9 cellular contexts compared by ENCODE assay signal in the genomic region with DNA sequence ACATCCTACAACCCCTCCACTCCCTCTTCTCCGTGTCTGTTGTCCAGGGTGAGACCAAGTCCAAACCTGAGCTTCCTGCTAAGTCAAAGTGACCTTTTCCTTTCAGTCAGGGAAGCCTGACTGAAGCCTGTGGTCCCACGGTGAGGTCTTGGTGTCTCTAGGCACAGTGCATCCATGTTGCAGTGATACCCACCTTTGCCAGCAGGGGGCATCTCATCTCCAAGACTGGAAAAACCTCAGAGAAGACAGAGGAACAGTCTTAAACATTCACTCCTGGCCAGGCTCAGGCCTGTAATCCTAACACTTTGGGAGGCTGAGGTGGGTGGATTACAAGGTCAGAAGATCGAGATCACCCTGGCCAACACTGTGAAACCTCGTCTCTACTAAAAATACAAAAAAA. TPM values are rescaled to one million over a fixed set of nuclear protein-coding genes. Genes with fewer than 3 reads are reported as not detected.
DNase-seq lines count a peak whose midpoint lies in the region; ATAC-seq, FAIRE-seq and TF ChIP-seq lines count a peak whose summit lies in the region.
"Not testable (repeated sequence)": the region's sequence is repeated elsewhere in the genome, so short reads cannot be mapped to it uniquely, and the experiment has no call there.
"Had no signal": no experiment of that assay in that cellular context is flagged by ENCODE, and none has a peak within 500 bp of the region (broad histone marks: within the 10 kb centered on the region; RNA-seq: fewer than 3 reads in every experiment).

No MANE protein-coding gene starts in this region.

- not testable (repeated sequence) for TF ChIP-seq POLR2A in HepG2 (IDR thresholded peaks at IDR 0.05; ENCODE audit: insufficient read depth in 1 of 2, low read depth in 2 of 2, low read length in 2 of 2)

- not testable (repeated sequence) for H3K4me2 ChIP-seq in HepG2 (ENCODE audit: low read depth, low read length)

- not testable (repeated sequence) for H3K9me3 ChIP-seq in RWPE2 (ENCODE audit: severe bottlenecking); HepG2 (ENCODE audit: low read length)

- not testable (repeated sequence) for H3K36me3 ChIP-seq in RWPE2 (ENCODE audit: low read depth); HepG2 (replicated peaks in 1 of 2; ENCODE audit: control insufficient read depth in 1 of 2, insufficient read depth in 2 of 2, low read length in 2 of 2)

- not testable (repeated sequence) for H3K27me3 ChIP-seq in RWPE2 (ENCODE audit: insufficient read depth, poor library complexity, severe bottlenecking); HepG2 (ENCODE audit: control insufficient read depth in 1 of 2, insufficient read depth in 2 of 2, low read length in 2 of 2)

- DNase-seq in KBM-7: peak; percentile 66
- DNase-seq in RWPE2 (ENCODE audit: low spot score); epithelial cell of proximal tubule (ENCODE audit: low read depth): not testable (repeated sequence)
- peak; percentile 40 for DNase-seq in activated T-cell treated with anti-CD3 and anti-CD28 coated beads, Interleukin-2, amount 50 U/mL, for 1 hour
- peak; percentile 1 for DNase-seq in HepG2 (ENCODE audit: low spot score)
- peak; percentile 42 to 68 for DNase-seq in stimulated activated CD4-positive, alpha-beta T cell treated with anti-CD3 and anti-CD28 coated beads, Interleukin-2, amount 100 ng/mL, for 48 hours

- peak; percentile 65 for ATAC-seq in GM18907 (IDR thresholded peaks at IDR 0.05; ENCODE audit: unreplicated experiment)
- ATAC-seq in RWPE2 (ENCODE audit: low read depth): not testable (repeated sequence)
- ATAC-seq in HepG2: peak; percentile 68

- TF ChIP-seq EP300 in HepG2 (IDR thresholded peaks at IDR 0.05; ENCODE audit: low read depth in 2 of 2, low read length in 2 of 2); HepG2 (CRISPR knock-in tag; IDR thresholded peaks at IDR 0.05; ENCODE audit: borderline replicate concordance): not testable (repeated sequence)

- not testable (repeated sequence) for H3K4me1 ChIP-seq in RWPE2 (ENCODE audit: insufficient read depth, poor library complexity, severe bottlenecking); HepG2 (ENCODE audit: insufficient read depth, low read length)

- not testable (repeated sequence) for BruUV-seq in HepG2 (replicated peaks; lab: Mats Ljungman, UMichigan)

- H3K79me2 ChIP-seq in HepG2 (ENCODE audit: insufficient read depth, low read length): not testable (repeated sequence)

- TF ChIP-seq CTCF in C4-2B (conservative IDR thresholded peaks at IDR 0.05): peak; percentile 71
- peak; percentile 13 for TF ChIP-seq CTCF in RWPE2 (IDR thresholded peaks at IDR 0.05; ENCODE audit: poor library complexity, severe bottlenecking)
- peak; percentile 57 for TF ChIP-seq CTCF in epithelial cell of proximal tubule (conservative IDR thresholded peaks at IDR 0.05; ENCODE audit: low read depth, low read length)
- TF ChIP-seq CTCF in HepG2 (CRISPR knock-in tag; IDR thresholded peaks at IDR 0.05): peak; percentile 56

- POLR2A ChIA-PET in HepG2 (lab: Yijun Ruan, JAX): not testable (repeated sequence)

- whole genome bisulfite sequencing in HepG2 (ENCODE audit: low lambda C conversion rate): 11% methylated on average over 3 of the region's 4 CpGs

- CTCF ChIA-PET in HepG2 (lab: Yijun Ruan, JAX; ENCODE audit: low intra/inter-chr PET ratio, low total read pairs): not testable (repeated sequence)

- not testable (repeated sequence) for H3K4me3 ChIP-seq in RWPE2 (ENCODE audit: severe bottlenecking); epithelial cell of proximal tubule (ENCODE audit: low read depth, low read length); HepG2 (replicated peaks in 1 of 3; ENCODE audit: insufficient read depth in 1 of 3, low read depth in 2 of 3, low read length in 3 of 3)

- not testable (repeated sequence) for H2AFZ ChIP-seq in HepG2 (ENCODE audit: low read length)

- in situ Hi-C loops in KBM-7 (cut with MboI; ENCODE audit: low pct_unique_long_range_greater_than_20kb, low sequenced_read_pairs); HepG2 (cut with HindIII; ENCODE audit: extremely low pct_ligation_motif_present, low pct_unique_long_range_greater_than_20kb): not testable (repeated sequence)

- not testable (repeated sequence) for TF ChIP-seq RAD21 in HepG2 (CRISPR knock-in tag; IDR thresholded peaks at IDR 0.05)

- not testable (repeated sequence) for H3K9ac ChIP-seq in HepG2 (ENCODE audit: insufficient read depth, low read depth, low read length)

- not testable (repeated sequence) for H3K27ac ChIP-seq in C4-2B; RWPE2 (ENCODE audit: poor library complexity, severe bottlenecking); HepG2 (ENCODE audit: extremely low read length, insufficient read depth, low read length)

- peak; percentile 76 for FAIRE-seq in HepG2 (lab: Jason Lieb, UNC)

- H4K20me1 ChIP-seq in HepG2 (ENCODE audit: insufficient read depth, low read length): not testable (repeated sequence)

- intact Hi-C loops in HepG2 (cut with micrococcal nuclease; ENCODE audit: unreplicated experiment): not testable (repeated sequence)

TF ChIP-seq in HepG2, 621 proteins besides CTCF, POLR2A, EP300 and RAD21:
- peak; percentile 38 for TF ChIP-seq STAG1 (CRISPR knock-in tag; IDR thresholded peaks at IDR 0.05)

RNA-seq across cellular contexts. Expression of gene XAGE2, which starts 23.4 kb away (rescaled TPM):
- not detected in 2 replicates for total RNA-seq in epithelial cell of proximal tubule
- total RNA-seq in HepG2 (2016; rRNA removed; fragmentation: Illumina TruSeq; extraction: Trizol): not detected in 2 replicates
- not detected in 2 replicates for total RNA-seq in HepG2 (2016; cell fraction: cytosol; rRNA removed; fragmentation: Illumina TruSeq; extraction: Trizol; ENCODE audit: low read depth)
- not detected in 2 replicates for total RNA-seq in HepG2 (2016; cell fraction: insoluble cytoplasmic fraction; rRNA removed; fragmentation: Illumina TruSeq; extraction: Trizol)
- total RNA-seq in HepG2 (2016; cell fraction: membrane; rRNA removed; fragmentation: Illumina TruSeq; extraction: Trizol): not detected in 2 replicates
- not detected in 2 replicates for total RNA-seq in HepG2 (2016; cell fraction: nucleus; rRNA removed; fragmentation: Illumina TruSeq; extraction: Trizol)
- not detected in 2 replicates for polyA plus RNA-seq in HepG2 (2011; rRNA removed)
- polyA plus RNA-seq in HepG2 (2011; cell fraction: cytosol; rRNA removed): not detected in 2 replicates
- not detected in 2 replicates for polyA plus RNA-seq in HepG2 (2011; cell fraction: nucleus; rRNA removed)
- polyA plus RNA-seq in HepG2 (2012): not detected in 2 replicates
- polyA plus RNA-seq in HepG2 (2016; cell fraction: cytosol; fragmentation: Illumina TruSeq; extraction: Trizol; ENCODE audit: low read depth): not detected in 2 replicates
- polyA plus RNA-seq in HepG2 (2016; cell fraction: insoluble cytoplasmic fraction; fragmentation: Illumina TruSeq; extraction: Trizol; ENCODE audit: low read depth): not detected in 2 replicates
- not detected in 2 replicates for polyA plus RNA-seq in HepG2 (2016; cell fraction: membrane; fragmentation: Illumina TruSeq; extraction: Trizol; ENCODE audit: low read depth)
- not detected in 2 replicates for polyA plus RNA-seq in HepG2 (2016; cell fraction: nucleus; fragmentation: Illumina TruSeq; extraction: Trizol; ENCODE audit: insufficient read depth, low read depth)
- polyA minus RNA-seq in HepG2 (2011; rRNA and poly(A)+ RNA removed; ENCODE audit: low replicate concordance): not detected in 2 replicates
- not detected in 2 replicates for polyA minus RNA-seq in HepG2 (2011; cell fraction: cytosol; rRNA and poly(A)+ RNA removed)
- not detected in 2 replicates for polyA minus RNA-seq in HepG2 (2011; cell fraction: nucleus; rRNA and poly(A)+ RNA removed)
- polyA plus RNA-seq: IgD-negative memory B cell had no signal

Comparison
In these comparisons a context has a peak if more than half of its experiments do, and no peak if none do; other contexts are left out.
1. CTCF ChIP-seq: peak in every context shown above with its lines; median percentile 71 in C4-2B; 57 in epithelial cell of proximal tubule; 56 in HepG2; 13 in RWPE2.